ENCODE assay signal across 14 cellular contexts in the genomic region with DNA sequence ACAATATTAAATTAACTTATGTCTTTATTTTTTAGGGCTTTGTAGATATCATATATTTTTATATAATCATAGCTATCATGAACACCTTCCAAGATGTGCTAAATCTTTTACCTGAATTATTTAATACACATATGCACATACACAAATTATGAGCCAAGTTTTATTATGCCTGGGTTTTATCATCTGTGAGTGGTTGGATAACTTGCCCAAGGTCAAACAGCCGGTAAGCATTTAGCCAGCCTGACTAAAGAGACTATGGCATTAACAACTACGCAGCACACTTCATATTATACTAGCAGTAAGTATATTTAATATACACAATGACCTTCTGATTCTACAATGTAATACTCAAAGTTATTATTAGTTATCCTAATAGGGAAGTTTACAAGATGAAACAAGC.
DNase-seq lines count a peak whose midpoint lies in the region; ATAC-seq and TF ChIP-seq lines count a peak whose summit lies in the region.
"Had no signal": no experiment of that assay in that cellular context is flagged by ENCODE, and none has a peak within 500 bp of the region (broad histone marks: within the 10 kb centered on the region; RNA-seq: fewer than 3 reads in every experiment).

No MANE protein-coding gene starts in this region.

- H3K36me3 Mint-ChIP-seq in activated CD8-positive, alpha-beta memory T cell treated with anti-CD3 and anti-CD28 coated beads, Interleukin-2, amount 10 ng/mL, durations not matched to agents 7 days and 5 days, result no peaks in the 10 kb centered on the region

- peak overlapping the region; percentile 66; the same call in 1 of the 2 replicates for H3K4me2 ChIP-seq in KMS-11
- H3K4me2 ChIP-seq: GM23338 had no signal

- no peak for TF ChIP-seq EP300 in stomach (IDR thresholded peaks at IDR 0.05)
- no peak for TF ChIP-seq EP300 in ovary (IDR thresholded peaks at IDR 0.05)

- H3K27ac ChIP-seq in KMS-11, result peak overlapping the region; percentile 35; the same call in 1 of the 2 replicates
- peak overlapping the region; percentile 70 for H3K27ac ChIP-seq in VCaP
- H3K27ac ChIP-seq in muscle layer of colon (ENCODE audit: low read depth, low read length), result peak overlapping the region; percentile 55
- peak overlapping the region in 3 of 5 donors; percentile 3 to 61 (median 10) for H3K27ac ChIP-seq in stomach
- H3K27ac ChIP-seq in ovary, result no peak overlapping the region

- CTCF ChIA-PET in activated CD8-positive, alpha-beta memory T cell treated with anti-CD3 and anti-CD28 coated beads, Interleukin-2, amount 10 ng/mL, durations not matched to agents 7 days and 5 days (lab: Charles Lee), result no interaction called here

- DNase-seq in stomach, result no peak
- no peak for DNase-seq in ovary
- no peak for DNase-seq in sciatic nerve (ENCODE audit: low spot score)
- no peak for DNase-seq in activated CD8-positive, alpha-beta memory T cell treated with anti-CD3 and anti-CD28 coated beads, Interleukin-2, amount 10 ng/mL, durations not matched to agents 7 days and 5 days
- DNase-seq: CD4-positive, alpha-beta T cell; DMS79; H7 had no signal

- no peaks in the 10 kb centered on the region for H3K27me3 Mint-ChIP-seq in activated CD8-positive, alpha-beta memory T cell treated with anti-CD3 and anti-CD28 coated beads, Interleukin-2, amount 10 ng/mL, durations not matched to agents 7 days and 5 days
- H3K27me3 Mint-ChIP-seq: B cell had no signal

- H3K27ac Mint-ChIP-seq in activated CD8-positive, alpha-beta memory T cell treated with anti-CD3 and anti-CD28 coated beads, Interleukin-2, amount 10 ng/mL, durations not matched to agents 7 days and 5 days, result no peak overlapping the region
- H3K27ac Mint-ChIP-seq: B cell; CD4-positive, alpha-beta T cell; GM23338 had no signal

- WGBS in stomach, 5 donors, result 47 to 68% (median 58%) methylated on average over 2 of the region's 2 CpGs
- 47 to 62% (median 53%) methylated on average over 2 of the region's 2 CpGs for WGBS in ovary, 3 donors

- H3K9ac ChIP-seq in KMS-11, result no peak overlapping the region
- H3K9ac ChIP-seq in muscle layer of colon (ENCODE audit: low read length), result no peak overlapping the region

- H4K20me1 ChIP-seq in KMS-11 (ENCODE audit: insufficient read depth), result no peaks in the 10 kb centered on the region

- TF ChIP-seq CTCF in KMS-11 (conservative IDR thresholded peaks at IDR 0.05; ENCODE audit: low read depth, low read length) (no peak), VCaP (conservative IDR thresholded peaks at IDR 0.05) (no peak), stomach (IDR thresholded peaks at IDR 0.05) (no peak), ovary (IDR thresholded peaks at IDR 0.05) (no peak)

- H3K9me3 ChIP-seq in muscle layer of colon (ENCODE audit: low read length) (no peaks in the 10 kb centered on the region), stomach (no peaks in the 10 kb centered on the region), ovary (no peaks in the 10 kb centered on the region)

- no peak overlapping the region for H2AFZ ChIP-seq in KMS-11 (ENCODE audit: low read depth)
- H2AFZ ChIP-seq: GM23338 had no signal

- H3K4me3 ChIP-seq in KMS-11 (IDR thresholded peaks at IDR 0.05; ENCODE audit: insufficient read depth, low read depth, low read length) (no peak overlapping the region), muscle layer of colon (ENCODE audit: low read depth in 1 of 2, low read length in 2 of 2) (no peak overlapping the region), stomach (no peak overlapping the region), ovary (no peak overlapping the region)
- H3K4me3 ChIP-seq: GM12878, GM23338 had no signal

- TF ChIP-seq POLR2A in stomach (IDR thresholded peaks at IDR 0.05), result no peak
- TF ChIP-seq POLR2A in ovary (IDR thresholded peaks at IDR 0.05), result no peak

- no peak for ATAC-seq in sciatic nerve
- ATAC-seq in activated CD8-positive, alpha-beta memory T cell treated with anti-CD3 and anti-CD28 coated beads, Interleukin-2, amount 10 ng/mL, durations not matched to agents 7 days and 5 days, result no peak
- ATAC-seq: GM23338, HepG2 had no signal

- H3K27me3 ChIP-seq in KMS-11 (ENCODE audit: insufficient read depth, low read depth) (no peaks in the 10 kb centered on the region), muscle layer of colon (ENCODE audit: control insufficient read depth in 1 of 2, insufficient read depth in 2 of 2, low read length in 2 of 2) (no peaks in the 10 kb centered on the region), stomach (no peaks in the 10 kb centered on the region), ovary (no peaks in the 10 kb centered on the region)

- H3K9me3 Mint-ChIP-seq in activated CD8-positive, alpha-beta memory T cell treated with anti-CD3 and anti-CD28 coated beads, Interleukin-2, amount 10 ng/mL, durations not matched to agents 7 days and 5 days (ENCODE audit: low read depth), result no peaks in the 10 kb centered on the region
- H3K9me3 Mint-ChIP-seq: GM23338 had no signal

- H3K4me3 Mint-ChIP-seq in activated CD8-positive, alpha-beta memory T cell treated with anti-CD3 and anti-CD28 coated beads, Interleukin-2, amount 10 ng/mL, durations not matched to agents 7 days and 5 days, result no peak overlapping the region
- H3K4me3 Mint-ChIP-seq: B cell; CD4-positive, alpha-beta T cell; GM23338 had no signal

- intact Hi-C loops in stomach (cut with DNase I; ENCODE audit: low total_unique reads) (no loop called here), ovary (cut with DNase I) (no loop called here), sciatic nerve (cut with DNase I) (no loop called here)

- no peaks in the 10 kb centered on the region for H3K79me2 ChIP-seq in KMS-11 (ENCODE audit: insufficient read depth, low read depth)

- H3K4me1 ChIP-seq in KMS-11 (ENCODE audit: low read depth, poor library complexity, severe bottlenecking), result peaks cover 72% of the 10 kb centered on the region
- H3K4me1 ChIP-seq in muscle layer of colon (ENCODE audit: insufficient read depth, low read length), result peaks cover 31% of the 10 kb centered on the region
- H3K4me1 ChIP-seq in stomach, result peaks cover 0 to 12% (median 2%) of the 10 kb centered on the region in 4 donors
- no peaks in the 10 kb centered on the region for H3K4me1 ChIP-seq in ovary (ENCODE audit: insufficient read depth)

- no peaks in the 10 kb centered on the region for H3K36me3 ChIP-seq in KMS-11 (ENCODE audit: insufficient read depth)
- no peaks in the 10 kb centered on the region for H3K36me3 ChIP-seq in muscle layer of colon (ENCODE audit: insufficient read depth, low read length)
- H3K36me3 ChIP-seq in stomach, result no peaks in the 10 kb centered on the region
- no peaks in the 10 kb centered on the region for H3K36me3 ChIP-seq in ovary

- H3K4me1 Mint-ChIP-seq in activated CD8-positive, alpha-beta memory T cell treated with anti-CD3 and anti-CD28 coated beads, Interleukin-2, amount 10 ng/mL, durations not matched to agents 7 days and 5 days, result no peaks in the 10 kb centered on the region
- H3K4me1 Mint-ChIP-seq: B cell had no signal

Comparison
In these comparisons a context has a peak if more than half of its experiments do, and no peak if none do; other contexts are left out.
1. H3K27ac ChIP-seq: peak in KMS-11 (single experiment), VCaP (single experiment), muscle layer of colon (single experiment) and stomach (3 of 5); none in ovary (0 of 2).